ENCODE assay signal across 8 cellular contexts in genomic region chr9:95425910-95426551, GRCh38.
DNase-seq lines count a peak whose midpoint lies in the region; ATAC-seq and TF ChIP-seq lines count a peak whose summit lies in the region.

No MANE protein-coding gene starts in this region.

- peak overlapping the region; percentile 90 for H3K9ac ChIP-seq in PC-3 (ENCODE audit: low read length)
- peak overlapping the region; percentile 84 for H3K9ac ChIP-seq in endocrine pancreas (ENCODE audit: control insufficient read depth, insufficient read depth, low read length)

- peak overlapping the region; percentile 83 to 88 (median 83) for H3K4me3 Mint-ChIP-seq in nephron

- TF ChIP-seq CTCF in PC-3 (conservative IDR thresholded peaks at IDR 0.05; ENCODE audit: low read depth, low read length) (no peak), nephron (IDR thresholded peaks at IDR 0.05; ENCODE audit: unreplicated experiment in 3 of 3) (no peak)

- CTCF ChIA-PET in PC-3 (lab: Charles Lee) = interaction anchor here (0.6 kb wide), 1 partner anchor 122 kb away, joined by 3 read pairs; no protein-coding TSS in a partner anchor

- no peaks in the 10 kb centered on the region for H4K20me1 ChIP-seq in PC-3 (ENCODE audit: low read length)

- peak overlapping the region; percentile 99 for H3K4me2 ChIP-seq in PC-3 (ENCODE audit: low read length)

- DNase-seq in A172 (ENCODE audit: low spot score) (peak; percentile 66), PC-3 (peak; percentile 55)

- H3K36me3 ChIP-seq in PC-3 (ENCODE audit: low read depth, low read length) = peaks cover 19% of the 10 kb centered on the region
- H3K36me3 ChIP-seq in endocrine pancreas (ENCODE audit: control insufficient read depth, insufficient read depth, low read length) = peaks cover 5% of the 10 kb centered on the region

- H3K9me3 Mint-ChIP-seq in nephron = peaks cover 39% of the 10 kb centered on the region

- peak overlapping the region; percentile 73 for H2AFZ ChIP-seq in PC-3 (ENCODE audit: low read length)

- intact Hi-C loops in PC-3 (cut with micrococcal nuclease) = loop anchor here (2.0 kb wide), 2 partner anchors 79 to 109 kb away; partner anchors contain the start of gene FANCC

- no peaks in the 10 kb centered on the region for H3K79me2 ChIP-seq in PC-3 (ENCODE audit: low read length)

- H3K4me3 ChIP-seq in PC-3 (ENCODE audit: low read length) = peak overlapping the region; percentile 88
- peak overlapping the region; percentile 53 for H3K4me3 ChIP-seq in endocrine pancreas (ENCODE audit: control insufficient read depth, insufficient read depth, low read length)

- POLR2A ChIA-PET in PC-3 (lab: Charles Lee; ENCODE audit: unreplicated experiment) = no interaction called here

- peak; percentile 7 for ATAC-seq in GM19023 (IDR thresholded peaks at IDR 0.05; ENCODE audit: unreplicated experiment)
- ATAC-seq in PC-3 = peak; percentile 57
- no peak for ATAC-seq in HG03280 (IDR thresholded peaks at IDR 0.05; ENCODE audit: unreplicated experiment)
- ATAC-seq in GM18868 (IDR thresholded peaks at IDR 0.05; ENCODE audit: unreplicated experiment) = no peak
- no peak for ATAC-seq in GM18909 (IDR thresholded peaks at IDR 0.05; ENCODE audit: poor library complexity, unreplicated experiment)

- TSS peak; percentile 89 for BruUV-seq in PC-3 (replicated peaks; lab: Mats Ljungman, UMichigan)

- peak overlapping the region; percentile 91 to 95 (median 92) for H3K27ac Mint-ChIP-seq in nephron

- peaks cover 4% of the 10 kb centered on the region for H3K27me3 Mint-ChIP-seq in nephron (ENCODE audit: low read depth)

- H3K36me3 Mint-ChIP-seq in nephron (ENCODE audit: low read depth) = peaks cover 37% of the 10 kb centered on the region

- H3K9me2 ChIP-seq in PC-3 (replicated peaks; ENCODE audit: low read length) = no peaks in the 10 kb centered on the region

- H3K27me3 ChIP-seq in PC-3 (ENCODE audit: low read length) (no peaks in the 10 kb centered on the region), endocrine pancreas (ENCODE audit: control insufficient read depth, insufficient read depth, low read length) (no peaks in the 10 kb centered on the region)

- H3K9me3 ChIP-seq in PC-3 (ENCODE audit: low read length) (no peaks in the 10 kb centered on the region), endocrine pancreas (ENCODE audit: control insufficient read depth, low read length) (no peaks in the 10 kb centered on the region)

- peak overlapping the region; percentile 76 for H3K27ac ChIP-seq in PC-3 (ENCODE audit: low read length)

- H3K4me1 Mint-ChIP-seq in nephron = peaks cover 11% of the 10 kb centered on the region

- H3K4me1 ChIP-seq in PC-3 (ENCODE audit: insufficient read depth, low read length) (peaks cover 4% of the 10 kb centered on the region), endocrine pancreas (ENCODE audit: control insufficient read depth, insufficient read depth, low read length) (no peaks in the 10 kb centered on the region)

- peaks cover 5% of the 10 kb centered on the region for H3F3A ChIP-seq in PC-3 (ENCODE audit: low read length, unreplicated experiment)

Comparison
In these comparisons a context has a peak if more than half of its experiments do, and no peak if none do; other contexts are left out.
1. ATAC-seq: peak in GM19023 (single experiment) and PC-3 (single experiment); none in HG03280 (single experiment), GM18868 (single experiment) and GM18909 (single experiment).